In the genomic region with DNA sequence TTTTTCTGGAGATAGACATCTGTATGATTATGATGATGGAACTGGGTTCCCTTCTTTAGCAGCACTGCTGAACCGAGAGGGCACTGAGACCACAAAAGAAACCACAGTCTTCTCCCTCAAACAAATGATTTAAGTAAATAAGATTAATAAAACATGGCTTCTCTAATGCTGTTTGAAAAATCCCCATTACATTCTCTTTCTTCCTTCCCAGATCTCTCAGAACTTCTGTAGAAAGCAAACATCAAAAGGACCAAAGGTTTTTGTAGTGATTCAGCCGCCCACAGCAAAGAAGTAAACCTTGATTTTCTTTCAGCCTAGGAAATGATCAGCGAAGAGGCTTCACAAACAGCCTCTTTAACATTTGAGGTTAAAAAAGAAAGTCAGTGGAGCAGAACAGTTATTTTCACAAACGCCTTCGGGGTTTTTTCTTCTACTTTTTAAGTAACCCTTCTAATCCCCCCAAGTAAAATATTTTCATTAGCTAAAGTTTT, we compare ENCODE assay signal across 8 cellular contexts.
DNase-seq lines count a peak whose midpoint lies in the region; ATAC-seq, FAIRE-seq and TF ChIP-seq lines count a peak whose summit lies in the region.

No MANE protein-coding gene starts in this region.

- no peak for DNase-seq in SK-N-SH
- no peak for DNase-seq in SK-N-MC (ENCODE audit: low read depth, low spot score)
- DNase-seq in kidney: no peak
- DNase-seq in upper lobe of right lung: no peak
- DNase-seq in progenitor cell of endocrine pancreas (ENCODE audit: low spot score, unreplicated experiment): no peak
- DNase-seq in NCI-H1694 (lab: John Stamatoyannopoulos, UW): no peak

- H3K36me3 ChIP-seq in SK-N-SH (replicated peaks in 1 of 2; ENCODE audit: control insufficient read depth in 1 of 2, insufficient read depth in 2 of 2, low read length in 1 of 2) (no peaks in the 10 kb centered on the region), SK-N-MC (ENCODE audit: insufficient read depth, low read length) (no peaks in the 10 kb centered on the region), kidney (ENCODE audit: control insufficient read depth in 1 of 2, insufficient read depth in 2 of 2, low read length in 2 of 2) (no peaks in the 10 kb centered on the region), upper lobe of right lung (no peaks in the 10 kb centered on the region)

- POLR2A ChIA-PET in SK-N-SH (lab: Yijun Ruan, JAX): no interaction called here

- no peak for ATAC-seq in SK-N-SH treated with all-trans-retinoic acid at 6 μM for 48 hours
- peak; percentile 90 for ATAC-seq in HG02885 (IDR thresholded peaks at IDR 0.05; ENCODE audit: poor library complexity, unreplicated experiment)
- no peak for ATAC-seq in upper lobe of right lung

- H3K4me3 Mint-ChIP-seq in progenitor cell of endocrine pancreas (ENCODE audit: low read depth): no peak overlapping the region

- no peak overlapping the region for H3K27ac ChIP-seq in SK-N-SH (ENCODE audit: low read depth in 2 of 2, low read length in 1 of 2)
- H3K27ac ChIP-seq in SK-N-MC: peak overlapping the region; percentile 94
- peak overlapping the region in 1 of 2 donors; percentile 54 for H3K27ac ChIP-seq in kidney (ENCODE audit: low read depth in 2 of 2, low read length in 2 of 2)
- H3K27ac ChIP-seq in upper lobe of right lung: peak overlapping the region; percentile 38

- H3K4me1 ChIP-seq in SK-N-SH (ENCODE audit: control insufficient read depth in 1 of 2, insufficient read depth in 2 of 2, low read depth in 1 of 2, low read length in 1 of 2) (no peaks in the 10 kb centered on the region), kidney (ENCODE audit: control insufficient read depth in 1 of 2, insufficient read depth in 1 of 2, low read depth in 1 of 2, low read length in 2 of 2) (peaks cover 2 to 8% of the 10 kb centered on the region in 2 donors), upper lobe of right lung (no peaks in the 10 kb centered on the region)

- 0 out of 2 replicates have a peak overlapping the region, but pooled peaks have one; percentile 48 for H2AFZ ChIP-seq in SK-N-SH (ENCODE audit: low read depth)

- no peak overlapping the region for H3K27ac Mint-ChIP-seq in progenitor cell of endocrine pancreas

- peaks cover 5% of the 10 kb centered on the region for H3K4me1 Mint-ChIP-seq in progenitor cell of endocrine pancreas (ENCODE audit: low read depth)

- H3K27me3 Mint-ChIP-seq in progenitor cell of endocrine pancreas: peaks cover 19% of the 10 kb centered on the region

- TF ChIP-seq RAD21 in SK-N-SH (IDR thresholded peaks at IDR 0.05; ENCODE audit: low read length): no peak

- no peaks in the 10 kb centered on the region for H4K20me1 ChIP-seq in SK-N-SH (ENCODE audit: insufficient read depth)

- no peak for FAIRE-seq in kidney (lab: Jason Lieb, UNC)

- H3K9ac ChIP-seq in SK-N-SH (no peak overlapping the region), SK-N-MC (ENCODE audit: insufficient read length) (peak overlapping the region; percentile 69), kidney (ENCODE audit: low read length in 2 of 2) (peak overlapping the region in 1 of 2 donors; percentile 16)

- 51% methylated on average over 5 of the region's 5 CpGs for WGBS in SK-N-SH (ENCODE audit: low lambda C conversion rate)

- H3K9me2 ChIP-seq in SK-N-SH: no peaks in the 10 kb centered on the region

- H3K9me3 ChIP-seq in SK-N-SH (no peaks in the 10 kb centered on the region), SK-N-MC (ENCODE audit: low read depth, low read length) (no peaks in the 10 kb centered on the region), kidney (ENCODE audit: control insufficient read depth in 1 of 2, low read length in 2 of 2) (no peaks in the 10 kb centered on the region), upper lobe of right lung (no peaks in the 10 kb centered on the region)

- intact Hi-C loops in kidney (cut with DNase I): no loop called here
- intact Hi-C loops in upper lobe of right lung (cut with DNase I): no loop called here

- TF ChIP-seq EP300 in SK-N-SH (IDR thresholded peaks at IDR 0.05; ENCODE audit: borderline replicate concordance in 1 of 2, low read depth in 1 of 2, low read length in 1 of 2): no peak

- CTCF ChIA-PET in SK-N-SH (lab: Yijun Ruan, JAX): interaction anchor here (0.7 to 1.9 kb wide), 5 partner anchors 10 to 563 kb away, joined by 3 to 9 read pairs (median 3); no protein-coding TSS in a partner anchor

- no peak for TF ChIP-seq CTCF in SK-N-SH (IDR thresholded peaks at IDR 0.05)
- no peak for TF ChIP-seq CTCF in kidney (IDR thresholded peaks at IDR 0.05; ENCODE audit: borderline replicate concordance, extremely low read depth, insufficient read depth)
- no peak for TF ChIP-seq CTCF in upper lobe of right lung (IDR thresholded peaks at IDR 0.05)
- no peak for TF ChIP-seq CTCF in progenitor cell of endocrine pancreas (IDR thresholded peaks at IDR 0.05; ENCODE audit: unreplicated experiment)

- no peak overlapping the region for H3K4me2 ChIP-seq in SK-N-SH

- H3K36me3 Mint-ChIP-seq in progenitor cell of endocrine pancreas (ENCODE audit: insufficient read depth): no peaks in the 10 kb centered on the region

- no peaks in the 10 kb centered on the region; the same call in 1 of the 2 replicates for H3K27me3 ChIP-seq in SK-N-SH (ENCODE audit: insufficient read depth)
- no peaks in the 10 kb centered on the region for H3K27me3 ChIP-seq in upper lobe of right lung

- H3F3A ChIP-seq in SK-N-SH (replicated peaks; ENCODE audit: insufficient read depth): no peaks in the 10 kb centered on the region

- no peak overlapping the region for H3K4me3 ChIP-seq in SK-N-SH (ENCODE audit: low read depth in 2 of 2, low read length in 1 of 2)
- H3K4me3 ChIP-seq in SK-N-MC: peak overlapping the region; percentile 74
- H3K4me3 ChIP-seq in kidney (ENCODE audit: low read length in 2 of 2): peak overlapping the region; percentile 22 to 59
- H3K4me3 ChIP-seq in upper lobe of right lung: peak overlapping the region; percentile 31

- H3K9me3 Mint-ChIP-seq in progenitor cell of endocrine pancreas (ENCODE audit: low read depth): no peaks in the 10 kb centered on the region

- H3K79me2 ChIP-seq in SK-N-SH (ENCODE audit: insufficient read depth): no peaks in the 10 kb centered on the region

TF ChIP-seq in SK-N-SH, 30 proteins besides CTCF, POLR2A, EP300 and RAD21 (continues in another document):
- TF ChIP-seq FOSL2 (IDR thresholded peaks at IDR 0.05; ENCODE audit: borderline replicate concordance, low read depth) (no peak), TEAD4 (IDR thresholded peaks at IDR 0.05; ENCODE audit: borderline replicate concordance, insufficient read depth) (no peak), GATA2 (CRISPR knock-in tag; IDR thresholded peaks at IDR 0.05) (no peak), SMC3 (IDR thresholded peaks at IDR 0.05; ENCODE audit: low read depth, low read length) (no peak), MXI1 (IDR thresholded peaks at IDR 0.05; ENCODE audit: low read depth, low read length) (no peak), FOXM1 (IDR thresholded peaks at IDR 0.05; ENCODE audit: low read depth) (no peak), YY1 (IDR thresholded peaks at IDR 0.05; ENCODE audit: low read depth) (no peak), RFX5 (IDR thresholded peaks at IDR 0.05; ENCODE audit: low read length) (no peak), CHD2 (IDR thresholded peaks at IDR 0.05; ENCODE audit: low read length, partially characterized antibody) (no peak)
- TF ChIP-seq, protein P1, sequence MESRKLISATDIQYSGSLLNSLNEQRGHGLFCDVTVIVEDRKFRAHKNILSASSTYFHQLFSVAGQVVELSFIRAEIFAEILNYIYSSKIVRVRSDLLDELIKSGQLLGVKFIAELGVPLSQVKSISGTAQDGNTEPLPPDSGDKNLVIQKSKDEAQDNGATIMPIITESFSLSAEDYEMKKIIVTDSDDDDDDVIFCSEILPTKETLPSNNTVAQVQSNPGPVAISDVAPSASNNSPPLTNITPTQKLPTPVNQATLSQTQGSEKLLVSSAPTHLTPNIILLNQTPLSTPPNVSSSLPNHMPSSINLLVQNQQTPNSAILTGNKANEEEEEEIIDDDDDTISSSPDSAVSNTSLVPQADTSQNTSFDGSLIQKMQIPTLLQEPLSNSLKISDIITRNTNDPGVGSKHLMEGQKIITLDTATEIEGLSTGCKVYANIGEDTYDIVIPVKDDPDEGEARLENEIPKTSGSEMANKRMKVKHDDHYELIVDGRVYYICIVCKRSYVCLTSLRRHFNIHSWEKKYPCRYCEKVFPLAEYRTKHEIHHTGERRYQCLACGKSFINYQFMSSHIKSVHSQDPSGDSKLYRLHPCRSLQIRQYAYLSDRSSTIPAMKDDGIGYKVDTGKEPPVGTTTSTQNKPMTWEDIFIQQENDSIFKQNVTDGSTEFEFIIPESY (IDR thresholded peaks at IDR 0.05; ENCODE audit: borderline replicate concordance, low read depth): no peak

TF ChIP-seq in SK-N-SH treated with all-trans-retinoic acid at 6 μM for 48 hours, 23 proteins besides CTCF, POLR2A, EP300 and RAD21:
- no peak for TF ChIP-seq ZNF8 (CRISPR knock-in tag; IDR thresholded peaks at IDR 0.05)

Comparison
In these comparisons a context has a peak if more than half of its experiments do, and no peak if none do; other contexts are left out.
1. H3K27ac ChIP-seq: peak in SK-N-MC (single experiment) and upper lobe of right lung (single experiment); none in SK-N-SH (0 of 2).
2. H3K4me3 ChIP-seq: peak in SK-N-MC (single experiment), kidney (2 of 2) and upper lobe of right lung (single experiment); none in SK-N-SH (0 of 2).